In genomic region chr1:109611951-109612310, GRCh38 we compare ENCODE assay signal across 33 cellular contexts. TPM values are rescaled to one million over a fixed set of nuclear protein-coding genes. Genes with fewer than 3 reads are reported as not detected.
"Had no signal": no experiment of that assay in that cellular context is flagged by ENCODE, and none has a peak within 500 bp of the region (broad histone marks: within the 10 kb centered on the region; RNA-seq: fewer than 3 reads in every experiment).

No MANE protein-coding gene starts in this region.

- H3K9ac ChIP-seq: KMS-11 had no signal

- H3K4me3 ChIP-seq: ascending aorta, cardiac muscle cell, SJCRH30, SK-N-MC had no signal

- H3K9me3 Mint-ChIP-seq: activated CD4-positive, alpha-beta memory T cell treated with anti-CD3 and anti-CD28 coated beads, Interleukin-2, amount 10 ng/mL, durations not matched to agents 7 days and 5 days; activated naive CD4-positive, alpha-beta T cell treated with anti-CD3 and anti-CD28 coated beads, Interleukin-2, amount 50 U/mL, for 24 hours; activated naive CD8-positive, alpha-beta T cell treated with anti-CD3 and anti-CD28 coated beads, Interleukin-2, amount 10 ng/mL, durations not matched to agents 7 days and 5 days; activated T-helper 2 cell treated with anti-CD3 and anti-CD28 coated beads, Interferon-gamma antibody, Interleukin-2, Interleukin-4, amounts not matched to agents 10 μg/mL and 5 μg/mL and 100 μg/mL, durations not matched to agents 14 hours and 24 hours and 36 hours; central memory CD8-positive, alpha-beta T cell had no signal

- H3K4me3 Mint-ChIP-seq: activated CD4-positive, alpha-beta memory T cell treated with anti-CD3 and anti-CD28 coated beads, Interleukin-2, amount 10 ng/mL, durations not matched to agents 7 days and 5 days; activated CD4-positive, alpha-beta T cell treated with anti-CD3 and anti-CD28 coated beads for 36 hours; activated naive CD4-positive, alpha-beta T cell treated with anti-CD3 and anti-CD28 coated beads, Interleukin-2, amount 50 U/mL, for 24 hours; activated naive CD8-positive, alpha-beta T cell treated with anti-CD3 and anti-CD28 coated beads, Interleukin-2, amount 10 ng/mL, durations not matched to agents 7 days and 5 days; central memory CD8-positive, alpha-beta T cell had no signal

- H3K4me2 ChIP-seq: KMS-11 had no signal

- H3K36me3 Mint-ChIP-seq: activated naive CD4-positive, alpha-beta T cell treated with anti-CD3 and anti-CD28 coated beads, Interleukin-2, amount 50 U/mL, for 24 hours; activated naive CD8-positive, alpha-beta T cell treated with anti-CD3 and anti-CD28 coated beads, Interleukin-2, amount 10 ng/mL, durations not matched to agents 7 days and 5 days had no signal

- H3K27me3 ChIP-seq: ascending aorta, cardiac muscle cell, SJCRH30 had no signal

- ATAC-seq: activated CD4-positive, alpha-beta T cell treated with anti-CD3 and anti-CD28 coated beads for 36 hours; activated CD4-positive, CD25-positive, alpha-beta regulatory T cell treated with anti-CD3 and anti-CD28 coated beads, Interleukin-2, amount 50 U/mL, for 24 hours; Panc1 had no signal

- H3K27me3 Mint-ChIP-seq: activated CD4-positive, alpha-beta memory T cell treated with anti-CD3 and anti-CD28 coated beads, Interleukin-2, amount 10 ng/mL, durations not matched to agents 7 days and 5 days; activated CD4-positive, alpha-beta T cell treated with anti-CD3 and anti-CD28 coated beads for 36 hours; activated naive CD4-positive, alpha-beta T cell treated with anti-CD3 and anti-CD28 coated beads, Interleukin-2, amount 50 U/mL, for 24 hours; central memory CD8-positive, alpha-beta T cell had no signal

- H3K36me3 ChIP-seq: ascending aorta, cardiac muscle cell, SJCRH30 had no signal

- H3K27ac ChIP-seq: ascending aorta, cardiac muscle cell, KMS-11, SJCRH30, SK-N-MC had no signal

- H3K9me3 ChIP-seq: ascending aorta, SJCRH30 had no signal

- H3K27ac Mint-ChIP-seq: activated CD4-positive, alpha-beta memory T cell treated with anti-CD3 and anti-CD28 coated beads, Interleukin-2, amount 10 ng/mL, durations not matched to agents 7 days and 5 days; activated CD4-positive, alpha-beta T cell treated with anti-CD3 and anti-CD28 coated beads for 36 hours; activated naive CD4-positive, alpha-beta T cell treated with anti-CD3 and anti-CD28 coated beads, Interleukin-2, amount 50 U/mL, for 24 hours; activated naive CD8-positive, alpha-beta T cell treated with anti-CD3 and anti-CD28 coated beads, Interleukin-2, amount 10 ng/mL, durations not matched to agents 7 days and 5 days; activated T-helper 2 cell treated with anti-CD3 and anti-CD28 coated beads, Interferon-gamma antibody, Interleukin-2, Interleukin-4, amounts not matched to agents 10 μg/mL and 5 μg/mL and 100 μg/mL, durations not matched to agents 14 hours and 24 hours and 36 hours had no signal

- DNase-seq: activated CD4-positive, alpha-beta memory T cell treated with anti-CD3 and anti-CD28 coated beads, Interleukin-2, amount 10 ng/mL, durations not matched to agents 7 days and 5 days; activated CD4-positive, alpha-beta T cell treated with anti-CD3 and anti-CD28 coated beads for 36 hours; activated CD8-positive, alpha-beta memory T cell treated with anti-CD3 and anti-CD28 coated beads for 24 hours; activated gamma-delta T cell; activated naive CD4-positive, alpha-beta T cell treated with Interleukin-2 at 50 U/mL for 16 hours; activated naive CD8-positive, alpha-beta T cell treated with anti-CD3 and anti-CD28 coated beads, Interleukin-2, amount 10 ng/mL, durations not matched to agents 7 days and 5 days; activated T-cell treated with anti-CD3 and anti-CD28 coated beads, Interleukin-2, amount 50 U/mL, for 1 hour; amygdala; MM.1S; MV-4-11; NCI-H1092; NCI-H1436 treated with DMSO at 0.1 percent for 48 hours; NCI-H1694 treated with DMSO at 0.1 percent for 48 hours; NCI-H2029; NCI-H345; NCI-H524 treated with DMSO at 0.1 percent for 48 hours; SHP77; SJCRH30; T1000 had no signal

- H3K4me1 ChIP-seq: ascending aorta, SJCRH30 had no signal

RNA-seq across cellular contexts. Expression of gene GNAT2, which starts 7.5 kb away (rescaled TPM):
- total RNA-seq: activated CD4-positive, alpha-beta memory T cell treated with anti-CD3 and anti-CD28 coated beads, Interleukin-2, amount 10 ng/mL, durations not matched to agents 7 days and 5 days; ascending aorta; cardiac muscle cell; LHCN-M2; NCI-H460; RPMI7951; T-helper 1 cell treated with Interleukin-12 subunit alpha and Interleukin-12 subunit beta and Interleukin-4 antibody, amounts not matched to agents 30 ng/mL and 1 ng/mL, for 36 hours; T-helper 2 cell treated with Interferon-gamma antibody and Interleukin-4, amounts not matched to agents 100 ng/mL and 5 ng/mL, for 36 hours had no signal
- polyA plus RNA-seq: cardiac muscle cell had no signal
